17 cellular contexts compared by ENCODE assay signal in the genomic region with DNA sequence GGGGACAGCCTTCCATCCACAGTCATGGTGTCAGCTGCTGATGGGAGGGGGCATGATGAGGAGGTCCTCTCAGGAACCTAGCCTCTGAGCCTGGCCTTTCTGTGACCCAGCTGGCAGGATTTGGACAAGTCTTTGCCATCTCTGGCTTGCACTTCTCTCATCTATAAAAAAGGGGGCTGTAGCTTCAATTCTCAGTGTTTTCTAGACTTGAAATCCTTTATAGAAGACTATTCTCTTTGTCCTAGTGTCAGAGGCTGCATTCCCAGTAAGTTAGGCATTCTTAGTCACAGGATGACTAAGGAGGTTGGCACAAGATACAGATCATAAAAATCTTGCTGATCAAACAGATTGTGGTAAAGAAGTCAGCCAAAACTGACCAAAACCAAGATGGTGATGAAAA.
A peak's percentile ranks its signal among the peaks of the same experiment; 100 is the strongest.
DNase-seq lines count a peak whose midpoint lies in the region; ATAC-seq lines count a peak whose summit lies in the region.
"Had no signal": no experiment of that assay in that cellular context is flagged by ENCODE, and none has a peak within 500 bp of the region (broad histone marks: within the 10 kb centered on the region; RNA-seq: fewer than 3 reads in every experiment).

No MANE protein-coding gene starts in this region.

- no peak overlapping the region for H3K27ac Mint-ChIP-seq in activated naive CD8-positive, alpha-beta T cell treated with anti-CD3 and anti-CD28 coated beads, Interleukin-2, amount 50 U/mL, for 24 hours
- H3K27ac Mint-ChIP-seq: activated naive CD8-positive, alpha-beta T cell treated with anti-CD3 and anti-CD28 coated beads, Interleukin-2, amount 10 ng/mL, durations not matched to agents 7 days and 5 days; activated T-cell treated with anti-CD3 and anti-CD28 coated beads, Interleukin-2, amount 50 U/mL, for 24 hours; CD14-positive monocyte had no signal

- H3K9me3 Mint-ChIP-seq in activated naive CD8-positive, alpha-beta T cell treated with anti-CD3 and anti-CD28 coated beads, Interleukin-2, amount 50 U/mL, for 24 hours = peaks cover 7% of the 10 kb centered on the region
- H3K9me3 Mint-ChIP-seq: activated naive CD8-positive, alpha-beta T cell treated with anti-CD3 and anti-CD28 coated beads, Interleukin-2, amount 10 ng/mL, durations not matched to agents 7 days and 5 days had no signal

- no peaks in the 10 kb centered on the region for H3K27me3 Mint-ChIP-seq in activated naive CD8-positive, alpha-beta T cell treated with anti-CD3 and anti-CD28 coated beads, Interleukin-2, amount 50 U/mL, for 24 hours
- H3K27me3 Mint-ChIP-seq: activated naive CD8-positive, alpha-beta T cell treated with anti-CD3 and anti-CD28 coated beads, Interleukin-2, amount 10 ng/mL, durations not matched to agents 7 days and 5 days; activated T-cell treated with anti-CD3 and anti-CD28 coated beads, Interleukin-2, amount 50 U/mL, for 24 hours had no signal

- H3K4me3 Mint-ChIP-seq in activated naive CD8-positive, alpha-beta T cell treated with anti-CD3 and anti-CD28 coated beads, Interleukin-2, amount 50 U/mL, for 24 hours = no peak overlapping the region
- H3K4me3 Mint-ChIP-seq: activated naive CD8-positive, alpha-beta T cell treated with anti-CD3 and anti-CD28 coated beads, Interleukin-2, amount 10 ng/mL, durations not matched to agents 7 days and 5 days; activated T-cell treated with anti-CD3 and anti-CD28 coated beads, Interleukin-2, amount 50 U/mL, for 24 hours; CD14-positive monocyte had no signal

- H3K4me1 Mint-ChIP-seq in activated naive CD8-positive, alpha-beta T cell treated with anti-CD3 and anti-CD28 coated beads, Interleukin-2, amount 50 U/mL, for 24 hours = no peaks in the 10 kb centered on the region
- H3K4me1 Mint-ChIP-seq: activated naive CD8-positive, alpha-beta T cell treated with anti-CD3 and anti-CD28 coated beads, Interleukin-2, amount 10 ng/mL, durations not matched to agents 7 days and 5 days; CD14-positive monocyte had no signal

- H3K36me3 Mint-ChIP-seq in activated naive CD8-positive, alpha-beta T cell treated with anti-CD3 and anti-CD28 coated beads, Interleukin-2, amount 50 U/mL, for 24 hours (ENCODE audit: low read depth) = no peaks in the 10 kb centered on the region
- H3K36me3 Mint-ChIP-seq: activated naive CD8-positive, alpha-beta T cell treated with anti-CD3 and anti-CD28 coated beads, Interleukin-2, amount 10 ng/mL, durations not matched to agents 7 days and 5 days; CD14-positive monocyte had no signal

- ATAC-seq in HG03432 (IDR thresholded peaks at IDR 0.05; ENCODE audit: unreplicated experiment) = no peak
- ATAC-seq in activated naive CD8-positive, alpha-beta T cell treated with anti-CD3 and anti-CD28 coated beads, Interleukin-2, amount 50 U/mL, for 24 hours = no peak
- ATAC-seq: gastrocnemius medialis, pancreas had no signal

- DNase-seq in H4 (ENCODE audit: low spot score) = peak; percentile 78
- DNase-seq in RKO (ENCODE audit: low spot score) = peak; percentile 64
- DNase-seq in fibroblast of gingiva (ENCODE audit: low read depth) = peak; percentile 12
- peak; percentile 81 for DNase-seq in stromal cell of bone marrow (ENCODE audit: low read depth)
- DNase-seq in activated naive CD8-positive, alpha-beta T cell treated with anti-CD3 and anti-CD28 coated beads, Interleukin-2, amount 50 U/mL, for 24 hours = no peak
- DNase-seq in activated CD4-positive, alpha-beta T cell treated with anti-CD3 and anti-CD28 coated beads, Interleukin-2, amount 50 U/mL, for 4 hours = no peak
- DNase-seq: activated naive CD8-positive, alpha-beta T cell treated with anti-CD3 and anti-CD28 coated beads, Interleukin-2, amount 10 ng/mL, durations not matched to agents 7 days and 5 days; activated T-cell treated with anti-CD3 and anti-CD28 coated beads, Interleukin-2, amount 50 U/mL, for 24 hours; DMS79; effector memory CD4-positive, alpha-beta T cell; gastrocnemius medialis; KG1; NCI-H1436; NCI-H446; pancreas had no signal

Comparison
In these comparisons a context has a peak if more than half of its experiments do, and no peak if none do; other contexts are left out.
1. DNase-seq: peak in H4 (single experiment), RKO (single experiment), fibroblast of gingiva (single experiment) and stromal cell of bone marrow (single experiment); none in activated naive CD8-positive, alpha-beta T cell treated with anti-CD3 and anti-CD28 coated beads, Interleukin-2, amount 50 U/mL, for 24 hours (single experiment) and activated CD4-positive, alpha-beta T cell treated with anti-CD3 and anti-CD28 coated beads, Interleukin-2, amount 50 U/mL, for 4 hours (0 of 2).